ENCODE assay signal across 8 cellular contexts in genomic region chr6:17015551-17016381, GRCh38.
DNase-seq lines count a peak whose midpoint lies in the region; ATAC-seq, FAIRE-seq and TF ChIP-seq lines count a peak whose summit lies in the region.

No MANE protein-coding gene starts in this region.

- H3K9me3 Mint-ChIP-seq in activated naive CD4-positive, alpha-beta T cell treated with anti-CD3 and anti-CD28 coated beads, Interleukin-2, amount 50 U/mL, for 72 hours = peaks cover 3 to 6% of the 10 kb centered on the region in 2 donors

- DNase-seq in HTR-8/SVneo (ENCODE audit: insufficient read length, low spot score) = no peak
- peak in 1 of 2 donors; percentile 23 for DNase-seq in activated naive CD4-positive, alpha-beta T cell treated with anti-CD3 and anti-CD28 coated beads, Interleukin-2, amount 50 U/mL, for 72 hours (ENCODE audit: low spot score in 2 of 2)
- DNase-seq in keratinocyte (ENCODE audit: low read depth, low spot score) = no peak
- peak; percentile 8 to 11 for DNase-seq in stimulated activated CD8-positive, alpha-beta memory T cell treated with anti-CD3 and anti-CD28 coated beads, Interleukin-15, amount 100 ng/mL, for 48 hours (ENCODE audit: low read depth in 2 of 2)
- no peak for DNase-seq in AG08395 (ENCODE audit: low spot score)
- DNase-seq in GM13976 (ENCODE audit: low spot score) = no peak

- no peak for TF ChIP-seq CTCF in keratinocyte (optimal IDR thresholded peaks at IDR 0.05 in 1 of 3, IDR thresholded peaks at IDR 0.05 in 1 of 3, conservative IDR thresholded peaks at IDR 0.05 in 1 of 3; ENCODE audit: extremely low read depth in 1 of 3, insufficient read depth in 2 of 3, low read length in 3 of 3)
- no peak for TF ChIP-seq CTCF in GM13976 (IDR thresholded peaks at IDR 0.05; ENCODE audit: borderline replicate concordance, control extremely low read depth, extremely low read depth, insufficient read depth, missing control alignments)

- H3K27me3 ChIP-seq in keratinocyte (ENCODE audit: control insufficient read depth, extremely low read depth, insufficient read depth, low read length) = no peaks in the 10 kb centered on the region

- FAIRE-seq in HTR-8/SVneo (lab: Jason Lieb, UNC) (peak; percentile 26), keratinocyte (lab: Jason Lieb, UNC) (no peak)

- peak overlapping the region; percentile 41 to 74 for H3K27ac Mint-ChIP-seq in activated naive CD4-positive, alpha-beta T cell treated with anti-CD3 and anti-CD28 coated beads, Interleukin-2, amount 50 U/mL, for 72 hours

- H3K4me2 ChIP-seq in keratinocyte (ENCODE audit: control insufficient read depth, extremely low read depth, insufficient read depth, low read depth, low read length) = peak overlapping the region; percentile 34

- dilution Hi-C loops in keratinocyte (cut with MboI; ENCODE audit: extremely low pct_ligation_motif_present, low sequenced_read_pairs) = no loop called here

- in situ Hi-C loops in GM13976 (cut with MboI; ENCODE audit: low sequenced_read_pairs, unreplicated experiment) = no loop called here

- no peak overlapping the region for H3K27ac ChIP-seq in keratinocyte (ENCODE audit: control insufficient read depth, insufficient read depth, low read length)

- no peaks in the 10 kb centered on the region for H3K79me2 ChIP-seq in keratinocyte (ENCODE audit: control insufficient read depth, insufficient read depth, low read length)

- H3K4me1 ChIP-seq in keratinocyte (ENCODE audit: control insufficient read depth, extremely low read depth, insufficient read depth, low read length) = peaks cover 20% of the 10 kb centered on the region

- H3K9ac ChIP-seq in keratinocyte (ENCODE audit: control insufficient read depth, extremely low read depth, insufficient read depth, low read length) = no peak overlapping the region

- H2AFZ ChIP-seq in keratinocyte (ENCODE audit: control insufficient read depth, low read length) = peak overlapping the region; percentile 73

- no peaks in the 10 kb centered on the region for H3K36me3 ChIP-seq in keratinocyte (ENCODE audit: control insufficient read depth in 2 of 2, extremely low read depth in 1 of 2, insufficient read depth in 2 of 2, low read length in 2 of 2)

- H3K36me3 Mint-ChIP-seq in activated naive CD4-positive, alpha-beta T cell treated with anti-CD3 and anti-CD28 coated beads, Interleukin-2, amount 50 U/mL, for 72 hours = peaks cover 5% of the 10 kb centered on the region in 2 donors

- peak; percentile 21 to 56 for ATAC-seq in activated naive CD4-positive, alpha-beta T cell treated with anti-CD3 and anti-CD28 coated beads, Interleukin-2, amount 50 U/mL, for 72 hours
- ATAC-seq in SK-N-SH treated with all-trans-retinoic acid at 6 μM for 48 hours (no peak), GM21526 (IDR thresholded peaks at IDR 0.05; ENCODE audit: low FRiP score, unreplicated experiment) (no peak)

- peak overlapping the region in 1 of 3 experiments; percentile 8 for H3K4me3 ChIP-seq in keratinocyte (ENCODE audit: control insufficient read depth in 2 of 3, extremely low read depth in 1 of 3, insufficient read depth in 2 of 3, low read depth in 1 of 3, low read length in 3 of 3)

- no peaks in the 10 kb centered on the region for H3K9me1 ChIP-seq in keratinocyte (ENCODE audit: control insufficient read depth, extremely low read depth, insufficient read depth, low read length)

- no peaks in the 10 kb centered on the region for H3K9me3 ChIP-seq in keratinocyte (ENCODE audit: control insufficient read depth, low read depth, low read length)

- no peaks in the 10 kb centered on the region for H4K20me1 ChIP-seq in keratinocyte (ENCODE audit: control insufficient read depth, extremely low read depth, insufficient read depth, low read length)

TF ChIP-seq in SK-N-SH treated with all-trans-retinoic acid at 6 μM for 48 hours, 23 proteins besides CTCF, POLR2A, EP300 and RAD21:
- TF ChIP-seq CSDC2 (CRISPR knock-in tag; IDR thresholded peaks at IDR 0.05) (no peak), ZFP3 (CRISPR knock-in tag; IDR thresholded peaks at IDR 0.05) (no peak), ZNF8 (CRISPR knock-in tag; IDR thresholded peaks at IDR 0.05) (no peak), PPARA (CRISPR knock-in tag; IDR thresholded peaks at IDR 0.05; ENCODE audit: borderline replicate concordance) (no peak), CSRNP3 (CRISPR knock-in tag; IDR thresholded peaks at IDR 0.05) (no peak), TCF4 (CRISPR knock-in tag; IDR thresholded peaks at IDR 0.05; ENCODE audit: borderline replicate concordance) (no peak), SNAI2 (CRISPR knock-in tag; IDR thresholded peaks at IDR 0.05) (no peak), RARB (CRISPR knock-in tag; IDR thresholded peaks at IDR 0.05) (no peak), ISL1 (CRISPR knock-in tag; IDR thresholded peaks at IDR 0.05) (no peak), ZNF70 (CRISPR knock-in tag; IDR thresholded peaks at IDR 0.05) (no peak), ESRRG (CRISPR knock-in tag; IDR thresholded peaks at IDR 0.05) (no peak), ZFP30 (CRISPR knock-in tag; IDR thresholded peaks at IDR 0.05) (no peak), POU6F1 (CRISPR knock-in tag; IDR thresholded peaks at IDR 0.05; ENCODE audit: borderline replicate concordance, low read depth) (no peak), GLIS3 (CRISPR knock-in tag; IDR thresholded peaks at IDR 0.05) (no peak), BACH2 (CRISPR knock-in tag; IDR thresholded peaks at IDR 0.05; ENCODE audit: borderline replicate concordance) (no peak), ZNF565 (CRISPR knock-in tag; conservative IDR thresholded peaks at IDR 0.05; ENCODE audit: low read depth) (no peak)

Comparison
In these comparisons a context has a peak if more than half of its experiments do, and no peak if none do; other contexts are left out.
1. DNase-seq: peak in stimulated activated CD8-positive, alpha-beta memory T cell treated with anti-CD3 and anti-CD28 coated beads, Interleukin-15, amount 100 ng/mL, for 48 hours (2 of 2); none in HTR-8/SVneo (single experiment), keratinocyte (single experiment), AG08395 (single experiment) and GM13976 (single experiment).
2. ATAC-seq: peak in activated naive CD4-positive, alpha-beta T cell treated with anti-CD3 and anti-CD28 coated beads, Interleukin-2, amount 50 U/mL, for 72 hours (2 of 2); none in SK-N-SH treated with all-trans-retinoic acid at 6 μM for 48 hours (single experiment) and GM21526 (single experiment).